Comparison of ENCODE assay signal across 11 cellular contexts in the genomic region with DNA sequence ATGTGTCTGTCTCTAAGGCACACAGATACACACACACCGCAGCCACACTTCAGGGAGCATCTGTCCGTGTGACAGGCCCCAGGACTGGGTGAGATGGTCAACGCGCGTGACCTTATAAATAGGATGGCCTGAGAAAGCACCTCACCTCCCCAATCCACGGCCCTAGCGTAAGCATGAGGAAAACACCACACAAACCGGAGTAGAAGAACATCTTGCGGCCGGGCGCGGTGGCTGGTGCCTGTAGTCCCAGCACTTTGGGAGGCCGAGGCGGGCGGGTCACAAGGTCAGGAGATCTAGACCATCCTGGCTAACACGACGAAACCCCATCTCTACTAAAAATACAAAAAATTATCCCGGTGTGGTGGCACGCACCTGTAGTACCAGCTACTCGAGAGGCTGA. TPM values are rescaled to one million over a fixed set of nuclear protein-coding genes. Genes with fewer than 3 reads are reported as not detected.
DNase-seq lines count a peak whose midpoint lies in the region; ATAC-seq, FAIRE-seq and TF ChIP-seq lines count a peak whose summit lies in the region.
"Had no signal": no experiment of that assay in that cellular context is flagged by ENCODE, and none has a peak within 500 bp of the region (broad histone marks: within the 10 kb centered on the region; RNA-seq: fewer than 3 reads in every experiment).

No MANE protein-coding gene starts in this region.

- H3K27me3 ChIP-seq in iPS-18a (ENCODE audit: control insufficient read depth, insufficient read depth, low read length) = peaks cover 17% of the 10 kb centered on the region

- H3K9me3 ChIP-seq in A549 (peaks cover 10% of the 10 kb centered on the region; the same call in 2 of the 3 replicates), ES-I3 (ENCODE audit: control insufficient read depth, insufficient read depth, low read length) (no peaks in the 10 kb centered on the region), iPS-18a (ENCODE audit: control insufficient read depth, low read depth, low read length) (no peaks in the 10 kb centered on the region)

- H3K4me2 ChIP-seq in A549 = peak overlapping the region; percentile 81

- peaks cover 40% of the 10 kb centered on the region for H3K36me3 Mint-ChIP-seq in activated CD4-positive, alpha-beta memory T cell treated with anti-CD3 and anti-CD28 coated beads, Interleukin-2, amount 10 ng/mL, durations not matched to agents 7 days and 5 days (ENCODE audit: low read depth)

- H3K27ac Mint-ChIP-seq in activated CD4-positive, alpha-beta memory T cell treated with anti-CD3 and anti-CD28 coated beads, Interleukin-2, amount 10 ng/mL, durations not matched to agents 7 days and 5 days = no peak overlapping the region

- DNase-seq in A549 (ENCODE audit: low read depth in 1 of 2, low spot score in 1 of 2) = no peak
- DNase-seq in activated CD4-positive, alpha-beta memory T cell treated with anti-CD3 and anti-CD28 coated beads, Interleukin-2, amount 10 ng/mL, durations not matched to agents 7 days and 5 days = no peak
- no peak for DNase-seq in left lobe of liver (ENCODE audit: low spot score)
- no peak for DNase-seq in islet precursor cell
- no peak for DNase-seq in SKM-1 treated with dmso at 0.1 percent for 144 hours (lab: John Stamatoyannopoulos, UW; ENCODE audit: unreplicated experiment)
- no peak for DNase-seq in HEK293T (ENCODE audit: extremely low spot score)
- DNase-seq: activated effector memory CD4-positive, alpha-beta T cell treated with Interleukin-2 at 50 U/mL for 16 hours; NK-92 treated with Interleukin-12 subunit alpha and Interleukin-12 subunit beta, amount 100 ng/mL, for 24 hours had no signal

- TF ChIP-seq RAD21 in A549 (conservative IDR thresholded peaks at IDR 0.05 in 1 of 2, IDR thresholded peaks at IDR 0.05 in 1 of 2) = no peak

- H3K4me3 Mint-ChIP-seq in activated CD4-positive, alpha-beta memory T cell treated with anti-CD3 and anti-CD28 coated beads, Interleukin-2, amount 10 ng/mL, durations not matched to agents 7 days and 5 days = peak overlapping the region; percentile 79

- peaks cover 8% of the 10 kb centered on the region for H3K9me3 Mint-ChIP-seq in activated CD4-positive, alpha-beta memory T cell treated with anti-CD3 and anti-CD28 coated beads, Interleukin-2, amount 10 ng/mL, durations not matched to agents 7 days and 5 days

- no peak for TF ChIP-seq CTCF in A549 (IDR thresholded peaks at IDR 0.05)

- TF ChIP-seq POLR2A in A549 (IDR thresholded peaks at IDR 0.05; ENCODE audit: low read length) = no peak

- FAIRE-seq in A549 (lab: Jason Lieb, UNC) = no peak

- H3K27me3 Mint-ChIP-seq in activated CD4-positive, alpha-beta memory T cell treated with anti-CD3 and anti-CD28 coated beads, Interleukin-2, amount 10 ng/mL, durations not matched to agents 7 days and 5 days = no peaks in the 10 kb centered on the region

- CTCF ChIA-PET in A549 (lab: Yijun Ruan, JAX) (interaction anchor here (0.8 kb wide), 1 partner anchor 50 kb away, joined by 3 read pairs; a partner anchor contains a TSS), HEK293T (lab: Yijun Ruan, JAX) (no interaction called here)
- CTCF ChIA-PET in activated CD4-positive, alpha-beta memory T cell treated with anti-CD3 and anti-CD28 coated beads, Interleukin-2, amount 10 ng/mL, durations not matched to agents 7 days and 5 days (lab: Charles Lee) = interaction anchor here (0.8 kb wide), 1 partner anchor 8 kb away, joined by 3 read pairs; no protein-coding TSS in a partner anchor

- POLR2A ChIA-PET in A549 (lab: Yijun Ruan, JAX) (no interaction called here), HEK293T (lab: Yijun Ruan, JAX) (interaction anchor here (1.2 kb wide), 1 partner anchor 50 kb away, joined by 6 read pairs; a partner anchor contains a TSS)
- POLR2A ChIA-PET in activated CD4-positive, alpha-beta memory T cell treated with anti-CD3 and anti-CD28 coated beads, Interleukin-2, amount 10 ng/mL, durations not matched to agents 7 days and 5 days (lab: Charles Lee) = interaction anchor here (0.6 to 3.4 kb wide), 4 partner anchors 8 to 78 kb away, joined by 3 to 25 read pairs (median 12); a partner anchor contains a TSS

- 96% methylated on average over 20 of the region's 20 CpGs for WGBS in A549 (ENCODE audit: missing lambda C conversion rate)

- H3K9ac ChIP-seq in ES-I3 (ENCODE audit: low read depth, low read length) (peak overlapping the region; percentile 60), iPS-18a (ENCODE audit: low read length) (no peak overlapping the region)

- TF ChIP-seq EP300 in A549 (IDR thresholded peaks at IDR 0.05) = no peak

- H3K36me3 ChIP-seq in ES-I3 (ENCODE audit: insufficient read depth, low read length) (no peaks in the 10 kb centered on the region), iPS-18a (ENCODE audit: control insufficient read depth, low read depth, low read length) (no peaks in the 10 kb centered on the region)

- peaks cover 35% of the 10 kb centered on the region for H3K4me1 Mint-ChIP-seq in activated CD4-positive, alpha-beta memory T cell treated with anti-CD3 and anti-CD28 coated beads, Interleukin-2, amount 10 ng/mL, durations not matched to agents 7 days and 5 days

- H3K4me1 ChIP-seq in A549 (0 out of 3 replicates have a peak, but pooled peaks cover 3% of the 10 kb centered on the region), ES-I3 (ENCODE audit: insufficient read depth, low read length) (no peaks in the 10 kb centered on the region), iPS-18a (ENCODE audit: control insufficient read depth, low read depth, low read length) (no peaks in the 10 kb centered on the region)

- H3K27ac ChIP-seq in A549 = no peak overlapping the region
- H3K27ac ChIP-seq in iPS-18a (ENCODE audit: low read length) = no peak overlapping the region
- H3K27ac ChIP-seq: HL-60 had no signal

- ATAC-seq in A549 (no peak), left lobe of liver (no peak)

- H3K4me3 ChIP-seq in A549 (no peak overlapping the region; the same call in 2 of the 3 replicates), iPS-18a (ENCODE audit: low read length) (peak overlapping the region; percentile 85)

TF ChIP-seq in A549, 52 proteins besides CTCF, POLR2A, EP300 and RAD21 (continues in another document):
- no peak for TF ChIP-seq NR3C1 (IDR thresholded peaks at IDR 0.05)

TF ChIP-seq in HEK293T, 16 proteins besides CTCF, POLR2A, EP300 and RAD21:
- TF ChIP-seq CTBP1 (IDR thresholded peaks at IDR 0.05; ENCODE audit: borderline replicate concordance) = no peak
- TF ChIP-seq, protein P1, sequence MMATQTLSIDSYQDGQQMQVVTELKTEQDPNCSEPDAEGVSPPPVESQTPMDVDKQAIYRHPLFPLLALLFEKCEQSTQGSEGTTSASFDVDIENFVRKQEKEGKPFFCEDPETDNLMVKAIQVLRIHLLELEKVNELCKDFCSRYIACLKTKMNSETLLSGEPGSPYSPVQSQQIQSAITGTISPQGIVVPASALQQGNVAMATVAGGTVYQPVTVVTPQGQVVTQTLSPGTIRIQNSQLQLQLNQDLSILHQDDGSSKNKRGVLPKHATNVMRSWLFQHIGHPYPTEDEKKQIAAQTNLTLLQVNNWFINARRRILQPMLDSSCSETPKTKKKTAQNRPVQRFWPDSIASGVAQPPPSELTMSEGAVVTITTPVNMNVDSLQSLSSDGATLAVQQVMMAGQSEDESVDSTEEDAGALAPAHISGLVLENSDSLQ (IDR thresholded peaks at IDR 0.05) = no peak
- no peak for TF ChIP-seq SP1 (IDR thresholded peaks at IDR 0.05)
- no peak for TF ChIP-seq ARNT (IDR thresholded peaks at IDR 0.05)
- no peak for TF ChIP-seq FOXA1 (IDR thresholded peaks at IDR 0.05)
- TF ChIP-seq NFRKB (IDR thresholded peaks at IDR 0.05) = no peak
- TF ChIP-seq L3MBTL2 (conservative IDR thresholded peaks at IDR 0.05) = no peak
- no peak for TF ChIP-seq HDGF (IDR thresholded peaks at IDR 0.05; ENCODE audit: borderline replicate concordance)
- no peak for TF ChIP-seq FOXM1 (IDR thresholded peaks at IDR 0.05; ENCODE audit: borderline replicate concordance)
- TF ChIP-seq SUZ12 (IDR thresholded peaks at IDR 0.05) = no peak
- no peak for TF ChIP-seq ZNF384 (IDR thresholded peaks at IDR 0.05)
- no peak for TF ChIP-seq ELF4 (IDR thresholded peaks at IDR 0.05)

RNA-seq across cellular contexts. Expression of a gene that starts 1.6 kb away (rescaled TPM):
- polyA plus RNA-seq in A549 (2011; rRNA removed) (44.6 and 47.8 TPM in 2 replicates), A549 (2017; fragmentation: RNase III; extraction: RNeasy Plus Mini Kit Qiagen cat#74134 plus additional on column Dnase treatment) (21.8 to 23.3 TPM (median 22.0 TPM) in 3 replicates)
- polyA plus RNA-seq in A549 (2012; cell fraction: cytosol; rRNA removed) = 23.6 and 29.7 TPM in 2 replicates
- 20.2 and 29.1 TPM in 2 replicates for polyA plus RNA-seq in A549 (2012; cell fraction: nucleus; rRNA removed)
- polyA minus RNA-seq in A549 (2011; rRNA and poly(A)+ RNA removed) = 71.1 and 71.2 TPM in 2 replicates
- 10 to 100 TPM; 24.0 to 26.2 TPM for total RNA-seq in activated CD4-positive, alpha-beta memory T cell treated with anti-CD3 and anti-CD28 coated beads, Interleukin-2, amount 10 ng/mL, durations not matched to agents 7 days and 5 days
- 9.8 TPM for total RNA-seq in left lobe of liver

RNA-seq across cellular contexts. Expression of a gene that starts 50.5 kb away (rescaled TPM):
- 94.0 and 153 TPM in 2 replicates for polyA plus RNA-seq in A549 (2011; rRNA removed)
- polyA plus RNA-seq in A549 (2012; cell fraction: cytosol; rRNA removed) = 60.8 and 77.2 TPM in 2 replicates
- 31.2 and 45.5 TPM in 2 replicates for polyA plus RNA-seq in A549 (2012; cell fraction: nucleus; rRNA removed)
- 111 to 123 TPM (median 120 TPM) in 3 replicates for polyA plus RNA-seq in A549 (2017; fragmentation: RNase III; extraction: RNeasy Plus Mini Kit Qiagen cat#74134 plus additional on column Dnase treatment)
- 63.2 and 69.5 TPM in 2 replicates for polyA minus RNA-seq in A549 (2011; rRNA and poly(A)+ RNA removed)
- total RNA-seq in activated CD4-positive, alpha-beta memory T cell treated with anti-CD3 and anti-CD28 coated beads, Interleukin-2, amount 10 ng/mL, durations not matched to agents 7 days and 5 days = 10 to 100 TPM; 47.1 to 49.9 TPM
- 18.1 TPM for total RNA-seq in left lobe of liver
